ENCODE assay signal across 16 cellular contexts in genomic region chr4:13765535-13765934, GRCh38.
"Had no signal": no experiment of that assay in that cellular context is flagged by ENCODE, and none has a peak within 500 bp of the region (broad histone marks: within the 10 kb centered on the region; RNA-seq: fewer than 3 reads in every experiment).

No MANE protein-coding gene starts in this region.

- H3K27me3 ChIP-seq: body of pancreas, neutrophil, tibial nerve, vagina had no signal

- H3K4me3 ChIP-seq: body of pancreas, coronary artery, tibial nerve, vagina had no signal

- H3K27ac ChIP-seq: body of pancreas, coronary artery, neutrophil, tibial nerve, vagina, WERI-Rb-1 had no signal

- H3K9me3 ChIP-seq: body of pancreas, neutrophil, vagina had no signal

- H3K36me3 ChIP-seq: neutrophil, tibial nerve, vagina, WERI-Rb-1 had no signal

- DNase-seq: activated CD4-positive, alpha-beta T cell treated with anti-CD3 and anti-CD28 coated beads, Interleukin-2, amount 50 U/mL, for 48 hours; activated naive CD4-positive, alpha-beta T cell treated with Interleukin-2 at 50 U/mL for 16 hours; body of pancreas; effector CD8-positive, alpha-beta T cell; hippocampal formation; kidney glomerular epithelial cell; left ventricle myocardium superior; mesendoderm; natural killer cell; retina; stimulated activated CD4-positive, alpha-beta T cell treated with anti-CD3 and anti-CD28 coated beads, Interleukin-2, amount 100 ng/mL, for 48 hours; WERI-Rb-1 had no signal

- H3K4me1 ChIP-seq: body of pancreas, tibial nerve, vagina had no signal
